9 cellular contexts compared by ENCODE assay signal in the genomic region with DNA sequence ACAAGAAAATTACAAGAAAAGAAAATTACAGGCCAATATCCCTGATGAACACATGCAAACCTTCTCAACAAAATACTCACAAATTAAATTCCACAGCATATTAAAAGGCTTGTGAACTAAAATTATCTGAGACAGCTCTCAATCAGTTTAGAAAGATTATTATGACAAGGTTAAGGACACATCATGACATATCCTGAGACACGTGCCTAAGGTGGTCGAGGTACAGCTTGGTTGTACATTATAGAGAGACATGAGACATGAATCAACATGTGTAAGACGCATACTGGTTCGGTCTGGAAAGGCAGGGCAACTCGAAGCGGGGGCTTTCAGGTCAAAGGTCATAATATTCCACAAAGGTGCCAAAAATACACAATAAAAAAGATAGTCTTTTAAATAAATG.
"Had no signal": no experiment of that assay in that cellular context is flagged by ENCODE, and none has a peak within 500 bp of the region (broad histone marks: within the 10 kb centered on the region; RNA-seq: fewer than 3 reads in every experiment).

No MANE protein-coding gene starts in this region.

- H2AFZ ChIP-seq: GM23248, GM23338 had no signal

- ATAC-seq: GM23338, HCT116 had no signal

- H3K9me3 ChIP-seq: HAP-1 had no signal

- H3K36me3 ChIP-seq: HAP-1 had no signal

- H3K4me2 ChIP-seq: GM23338 had no signal

- H3K4me3 ChIP-seq: GM23248, GM23338, HAP-1 had no signal

- H3K9ac ChIP-seq: GM23248 had no signal

- H3K27ac ChIP-seq: GM23248 had no signal

- H3K4me1 ChIP-seq: HAP-1 had no signal

- DNase-seq: GM23248, GOT3, H7, H9, HCEC 1CT, HFFc6 had no signal
